8 cellular contexts compared by ENCODE assay signal in genomic region chr17:81400154-81400938, GRCh38. TPM values are rescaled to one million over a fixed set of nuclear protein-coding genes. Genes with fewer than 3 reads are reported as not detected.
DNase-seq lines count a peak whose midpoint lies in the region; ATAC-seq and TF ChIP-seq lines count a peak whose summit lies in the region.

No MANE protein-coding gene starts in this region.

- 23% methylated on average over 65 of the region's 65 CpGs for WGBS in thymus

- H3K36me3 ChIP-seq in lower lobe of right lung (no peaks in the 10 kb centered on the region), thymus (ENCODE audit: control insufficient read depth, insufficient read depth) (no peaks in the 10 kb centered on the region)

- H3K4me3 ChIP-seq in coronary artery (peak overlapping the region; percentile 97), lower lobe of right lung (peak overlapping the region; percentile 74), thymus (ENCODE audit: low read length) (peak overlapping the region; percentile 87)

- TF ChIP-seq CTCF in coronary artery (IDR thresholded peaks at IDR 0.05) (no peak), lower lobe of right lung (IDR thresholded peaks at IDR 0.05) (no peak), GM10266 (IDR thresholded peaks at IDR 0.05; ENCODE audit: control insufficient read depth, insufficient read depth, low read depth, missing control alignments) (no peak)

- DNase-seq in EH (ENCODE audit: low read depth) (peak; percentile 76), NCI-H526 (lab: John Stamatoyannopoulos, UW) (peak; percentile 43 to 83), coronary artery (ENCODE audit: low spot score) (no peak), lower lobe of right lung (peak; percentile 72), GM10266 (ENCODE audit: extremely low spot score) (no peak)

- H3K27ac ChIP-seq in coronary artery, result peak overlapping the region; percentile 97 to 99
- H3K27ac ChIP-seq in lower lobe of right lung, result peak overlapping the region; percentile 98
- peak overlapping the region; percentile 65 for H3K27ac ChIP-seq in thymus (ENCODE audit: low read depth)

- no peaks in the 10 kb centered on the region for H3K27me3 ChIP-seq in lower lobe of right lung (ENCODE audit: low read depth)
- H3K27me3 ChIP-seq in thymus (ENCODE audit: control insufficient read depth, insufficient read depth), result peaks cover 3% of the 10 kb centered on the region

- intact Hi-C loops in lower lobe of right lung (cut with DNase I), result no loop called here

- H3K9me3 ChIP-seq in lower lobe of right lung, result no peaks in the 10 kb centered on the region
- H3K9me3 ChIP-seq in thymus (ENCODE audit: control insufficient read depth), result no peaks in the 10 kb centered on the region

- H3K4me1 ChIP-seq in lower lobe of right lung (peaks cover 62% of the 10 kb centered on the region), thymus (ENCODE audit: control insufficient read depth, insufficient read depth, low read length) (peaks cover 36% of the 10 kb centered on the region)

- ATAC-seq in lower lobe of right lung (peak; percentile 15 to 17), HG02840 (IDR thresholded peaks at IDR 0.05; ENCODE audit: low FRiP score, unreplicated experiment) (no peak), HG02970 (IDR thresholded peaks at IDR 0.05; ENCODE audit: low FRiP score, unreplicated experiment) (no peak)

RNA-seq across cellular contexts. Expression of gene BAHCC1, which starts 5.1 kb away (rescaled TPM):
- 19.9 TPM for total RNA-seq in lower lobe of right lung
- polyA plus RNA-seq in thymus, result 7.3 TPM

Comparison
In these comparisons a context has a peak if more than half of its experiments do, and no peak if none do; other contexts are left out.
1. DNase-seq: peak in EH (single experiment), NCI-H526 (2 of 2) and lower lobe of right lung (single experiment); none in coronary artery (single experiment) and GM10266 (single experiment).
2. ATAC-seq: peak in lower lobe of right lung (2 of 2); none in HG02840 (single experiment) and HG02970 (single experiment).
3. Peak in every context shown above with its lines, with median percentiles within 50 percentile points of each other: H3K27ac ChIP-seq and H3K4me3 ChIP-seq.